Comparison of ENCODE assay signal across 8 cellular contexts in the genomic region with DNA sequence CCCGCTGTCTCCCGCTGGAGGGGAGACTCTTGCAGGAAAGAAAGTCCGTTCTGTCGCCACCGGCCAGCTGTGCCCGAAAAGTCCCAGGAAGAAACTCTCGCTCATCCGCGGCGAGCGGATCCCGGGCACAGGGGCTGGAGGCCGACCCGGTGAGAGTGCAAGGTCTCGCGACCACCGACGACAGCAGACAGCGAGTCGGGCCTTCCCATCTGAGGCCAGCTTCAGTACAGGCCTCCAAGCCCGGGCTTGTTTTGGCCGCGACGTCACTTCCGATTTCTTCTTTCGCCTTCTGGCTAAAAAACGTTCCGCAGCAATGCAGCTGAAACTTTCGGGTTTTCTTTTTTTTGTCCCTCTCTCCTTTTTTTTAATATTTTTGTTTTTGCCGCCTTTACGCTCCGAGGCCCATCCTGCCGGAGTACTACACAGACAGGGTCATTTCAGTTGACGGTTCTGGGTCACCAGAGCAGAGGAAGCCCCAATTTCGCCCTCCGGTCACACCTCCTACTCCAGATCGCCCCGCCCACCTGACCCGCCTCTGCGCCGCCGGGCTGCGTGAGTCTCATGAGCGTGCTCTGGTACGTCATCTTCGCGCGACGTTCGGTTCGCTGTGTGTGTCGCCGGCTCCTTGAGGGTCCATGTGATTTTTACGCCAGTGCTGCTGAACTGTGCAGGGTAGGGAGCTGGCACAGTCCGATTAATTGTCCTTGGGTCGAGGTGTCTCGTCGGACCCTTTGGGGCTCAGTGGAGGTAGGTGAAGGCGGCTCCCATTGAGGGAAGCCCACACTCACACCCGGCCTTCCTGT.
A peak's percentile ranks its signal among the peaks of the same experiment; 100 is the strongest.
DNase-seq lines count a peak whose midpoint lies in the region; ATAC-seq and TF ChIP-seq lines count a peak whose summit lies in the region.

TSS of gene ANKRA2 (minus strand) at position 474 of the 803 bp plus-strand sequence. CDS start 2,758 bp downstream, outside the sequence.
A gene with protein sequence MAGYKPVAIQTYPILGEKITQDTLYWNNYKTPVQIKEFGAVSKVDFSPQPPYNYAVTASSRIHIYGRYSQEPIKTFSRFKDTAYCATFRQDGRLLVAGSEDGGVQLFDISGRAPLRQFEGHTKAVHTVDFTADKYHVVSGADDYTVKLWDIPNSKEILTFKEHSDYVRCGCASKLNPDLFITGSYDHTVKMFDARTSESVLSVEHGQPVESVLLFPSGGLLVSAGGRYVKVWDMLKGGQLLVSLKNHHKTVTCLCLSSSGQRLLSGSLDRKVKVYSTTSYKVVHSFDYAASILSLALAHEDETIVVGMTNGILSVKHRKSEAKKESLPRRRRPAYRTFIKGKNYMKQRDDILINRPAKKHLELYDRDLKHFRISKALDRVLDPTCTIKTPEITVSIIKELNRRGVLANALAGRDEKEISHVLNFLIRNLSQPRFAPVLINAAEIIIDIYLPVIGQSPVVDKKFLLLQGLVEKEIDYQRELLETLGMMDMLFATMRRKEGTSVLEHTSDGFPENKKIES (plus strand): TSS at position 578 of the 803 bp plus-strand sequence. CDS start 1,602 bp downstream, outside the sequence.

- peak; percentile 97 for ATAC-seq in GM19035 (IDR thresholded peaks at IDR 0.05; ENCODE audit: unreplicated experiment)
- ATAC-seq in HG03354 (IDR thresholded peaks at IDR 0.05; ENCODE audit: poor library complexity, severe bottlenecking, unreplicated experiment) = peak; percentile 95
- peak; percentile 95 to 96 for ATAC-seq in activated CD4-positive, CD25-positive, alpha-beta regulatory T cell treated with anti-CD3 and anti-CD28 coated beads, Interleukin-2, amount 50 U/mL, for 24 hours

- TF ChIP-seq CTCF in AG09319 (IDR thresholded peaks at IDR 0.05; ENCODE audit: low read depth, low read length) = no peak

- peak; percentile 95 for DNase-seq in AG09319 (ENCODE audit: extremely low read depth, low read depth)
- DNase-seq in NCI-H446 treated with DMSO at 0.1 percent for 48 hours (lab: John Stamatoyannopoulos, UW) = peak; percentile 90
- DNase-seq in cerebellar cortex (ENCODE audit: low spot score) = peak; percentile 98
- peak; percentile 99 for DNase-seq in iris pigment epithelial cell (ENCODE audit: low read depth)
- peak; percentile 95 to 99 for DNase-seq in stimulated activated CD4-positive, alpha-beta T cell treated with anti-CD3 and anti-CD28 coated beads, Interleukin-12 subunit alpha, Interleukin-12 subunit beta, amount 100 ng/mL, for 24 hours (ENCODE audit: low read depth in 2 of 2)

Comparison
In these comparisons a context has a peak if more than half of its experiments do, and no peak if none do; other contexts are left out.
1. Peak in every context shown above with its lines: DNase-seq and ATAC-seq.